ENCODE assay signal across 15 cellular contexts in genomic region chr7:151274936-151275812, GRCh38. TPM values are rescaled to one million over a fixed set of nuclear protein-coding genes. Genes with fewer than 3 reads are reported as not detected.
DNase-seq lines count a peak whose midpoint lies in the region; ATAC-seq and TF ChIP-seq lines count a peak whose summit lies in the region.
"Had no signal": no experiment of that assay in that cellular context is flagged by ENCODE, and none has a peak within 500 bp of the region (broad histone marks: within the 10 kb centered on the region; RNA-seq: fewer than 3 reads in every experiment).

No MANE protein-coding gene starts in this region.

- DNase-seq in CD4-positive, CD25-positive, alpha-beta regulatory T cell = no peak
- DNase-seq in H9 = no peak
- no peak for DNase-seq in naive thymus-derived CD8-positive, alpha-beta T cell
- no peak for DNase-seq in NCI-H1417 (lab: John Stamatoyannopoulos, UW)
- no peak for DNase-seq in NCI-H774 (lab: John Stamatoyannopoulos, UW)
- DNase-seq: activated naive CD4-positive, alpha-beta T cell treated with Interleukin-2 at 50 U/mL for 16 hours; central memory CD4-positive, alpha-beta T cell; DMS79 treated with DMSO at 0.1 percent for 48 hours; occipital lobe; SHP77 treated with DMSO at 0.1 percent for 48 hours; stomach had no signal

- H3K18ac ChIP-seq in H9 (ENCODE audit: insufficient read length, low read depth, low read length) = no peak overlapping the region

- no peak overlapping the region for H2AK5ac ChIP-seq in H9 (ENCODE audit: insufficient read length, low read length)

- TF ChIP-seq CTCF in H9 (conservative IDR thresholded peaks at IDR 0.05) (no peak), brain (conservative IDR thresholded peaks at IDR 0.05) (no peak)

- H3K79me2 ChIP-seq in H9 (ENCODE audit: insufficient read depth, low read length) = no peaks in the 10 kb centered on the region

- H2BK12ac ChIP-seq in H9 (ENCODE audit: insufficient read length, low read depth, low read length) = no peak overlapping the region

- no peak overlapping the region for H3K9ac ChIP-seq in H9 (ENCODE audit: extremely low read depth, insufficient read length, low read length)

- H3K23ac ChIP-seq in H9 (ENCODE audit: insufficient read length, low read depth, low read length) = no peak overlapping the region

- H4K8ac ChIP-seq in H9 (replicated peaks; ENCODE audit: insufficient read length, low read depth, low read length) = no peak overlapping the region

- no peaks in the 10 kb centered on the region for H3K27me3 ChIP-seq in CD4-positive, CD25-positive, alpha-beta regulatory T cell (ENCODE audit: control insufficient read depth, insufficient read depth, low read length)
- no peaks in the 10 kb centered on the region; the same call in 1 of the 2 replicates for H3K27me3 ChIP-seq in H9 (ENCODE audit: insufficient read depth, low read length)

- no peak overlapping the region for H2BK120ac ChIP-seq in H9 (ENCODE audit: low read depth, low read length, poor library complexity, severe bottlenecking)

- H3K27ac Mint-ChIP-seq in CD4-positive, CD25-positive, alpha-beta regulatory T cell = no peak overlapping the region
- H3K27ac Mint-ChIP-seq in H9 (no peak overlapping the region), brain (peak overlapping the region; percentile 18 to 95 (median 83))
- peak overlapping the region in 8 of 10 donors; percentile 7 to 88 (median 78) for H3K27ac Mint-ChIP-seq in naive thymus-derived CD8-positive, alpha-beta T cell

- H2BK5ac ChIP-seq in H9 (ENCODE audit: insufficient read length, low read length) = no peak overlapping the region

- no peak overlapping the region for H2AFZ ChIP-seq in H9 (ENCODE audit: low read length)

- no peaks in the 10 kb centered on the region for H4K20me1 ChIP-seq in H9 (ENCODE audit: control insufficient read depth, insufficient read depth, insufficient read length)

- no peak overlapping the region for H3K14ac ChIP-seq in H9 (ENCODE audit: insufficient read depth, low read length)

- H3K23me2 ChIP-seq in H9 (ENCODE audit: insufficient read length, low read depth, low read length, poor library complexity, severe bottlenecking) = no peaks in the 10 kb centered on the region

- no peaks in the 10 kb centered on the region for H3K36me3 ChIP-seq in CD4-positive, CD25-positive, alpha-beta regulatory T cell (ENCODE audit: control insufficient read depth, insufficient read depth, low read length)
- H3K36me3 ChIP-seq: HAP-1, stomach had no signal

- POLR2A ChIA-PET in naive thymus-derived CD8-positive, alpha-beta T cell (lab: Charles Lee) = interaction anchor here (1.0 kb wide), 1 partner anchor 8 kb away, joined by 3 read pairs; no protein-coding TSS in a partner anchor

- no peak overlapping the region for H4K5ac ChIP-seq in H9 (ENCODE audit: insufficient read length, low read depth, low read length)

- no peak overlapping the region for H2BK20ac ChIP-seq in H9 (ENCODE audit: low read depth, low read length, poor library complexity, severe bottlenecking)

- peaks cover 22% of the 10 kb centered on the region for H3K27me3 Mint-ChIP-seq in CD4-positive, CD25-positive, alpha-beta regulatory T cell
- H3K27me3 Mint-ChIP-seq in H9 (ENCODE audit: low read depth) (peaks cover 63% of the 10 kb centered on the region), brain (peaks cover 2% of the 10 kb centered on the region)
- peaks cover 0 to 7% (median 0%) of the 10 kb centered on the region in 5 donors for H3K27me3 Mint-ChIP-seq in naive thymus-derived CD8-positive, alpha-beta T cell

- H3K79me1 ChIP-seq in H9 (ENCODE audit: insufficient read depth, low read depth, low read length, poor library complexity, severe bottlenecking) = no peaks in the 10 kb centered on the region

- H3K56ac ChIP-seq in H9 (ENCODE audit: insufficient read length, low read depth, low read length) = no peak overlapping the region

- peak overlapping the region; percentile 67 to 83 (median 80) for H3K4me3 Mint-ChIP-seq in CD4-positive, CD25-positive, alpha-beta regulatory T cell
- H3K4me3 Mint-ChIP-seq in H9 (peak overlapping the region; percentile 43 to 71; a peak in 2 of 5 replicates), brain (peak overlapping the region; percentile 68 to 83 (median 78))
- peak overlapping the region; percentile 60 to 87 (median 76) for H3K4me3 Mint-ChIP-seq in naive thymus-derived CD8-positive, alpha-beta T cell

- no peak overlapping the region for H3K4me3 ChIP-seq in CD4-positive, CD25-positive, alpha-beta regulatory T cell (ENCODE audit: low read depth, low read length)
- H3K4me3 ChIP-seq: HAP-1 had no signal

- H3K27ac ChIP-seq in CD4-positive, CD25-positive, alpha-beta regulatory T cell (ENCODE audit: insufficient read depth, low read length, poor library complexity, severe bottlenecking) = no peak overlapping the region
- H3K27ac ChIP-seq in H9 (ENCODE audit: insufficient read length, low read depth, low read length) = no peak overlapping the region

- H4K91ac ChIP-seq in H9 (ENCODE audit: insufficient read length, low read depth, low read length) = no peak overlapping the region

- H3K4me2 ChIP-seq in H9 (ENCODE audit: insufficient read depth, insufficient read length, low read length) = no peak overlapping the region

- no peak for ATAC-seq in CD4-positive, CD25-positive, alpha-beta regulatory T cell (ENCODE audit: low read depth in 2 of 2)
- no peak for ATAC-seq in naive thymus-derived CD8-positive, alpha-beta T cell
- ATAC-seq in HG03139 (IDR thresholded peaks at IDR 0.05; ENCODE audit: unreplicated experiment) (no peak), esophagus mucosa (no peak)

- no peaks in the 10 kb centered on the region for H3K36me3 Mint-ChIP-seq in CD4-positive, CD25-positive, alpha-beta regulatory T cell
- H3K36me3 Mint-ChIP-seq in H9 (ENCODE audit: insufficient read depth in 1 of 3, low read depth in 3 of 3) = no peaks in the 10 kb centered on the region; a peak in 1 of 7 replicates
- peaks cover 5% of the 10 kb centered on the region for H3K36me3 Mint-ChIP-seq in brain
- no peaks in the 10 kb centered on the region for H3K36me3 Mint-ChIP-seq in naive thymus-derived CD8-positive, alpha-beta T cell

- H3K9me3 ChIP-seq in CD4-positive, CD25-positive, alpha-beta regulatory T cell (ENCODE audit: control insufficient read depth in 2 of 2, low read length in 2 of 2) = no peaks in the 10 kb centered on the region
- H3K9me3 ChIP-seq in H9 (ENCODE audit: control insufficient read depth, low read depth, low read length) = no peaks in the 10 kb centered on the region
- H3K9me3 ChIP-seq: HAP-1, stomach had no signal

- H3K4me1 Mint-ChIP-seq in CD4-positive, CD25-positive, alpha-beta regulatory T cell = peaks cover 0 to 32% (median 8%) of the 10 kb centered on the region in 4 donors
- H3K4me1 Mint-ChIP-seq in H9 (peaks cover 6 to 19% of the 10 kb centered on the region in 2 experiments), brain (peaks cover 34% of the 10 kb centered on the region)
- H3K4me1 Mint-ChIP-seq in naive thymus-derived CD8-positive, alpha-beta T cell = peaks cover 35 to 61% (median 52%) of the 10 kb centered on the region in 4 donors

- peaks cover 9% of the 10 kb centered on the region for H3K4me1 ChIP-seq in CD4-positive, CD25-positive, alpha-beta regulatory T cell (ENCODE audit: control insufficient read depth, insufficient read depth, low read length, poor library complexity, severe bottlenecking)
- no peaks in the 10 kb centered on the region for H3K4me1 ChIP-seq in H9 (ENCODE audit: insufficient read depth, low read length)
- H3K4me1 ChIP-seq: HAP-1 had no signal

- no peak overlapping the region for H3K4ac ChIP-seq in H9 (ENCODE audit: low read depth, low read length)

- no peak overlapping the region for H3T11ph ChIP-seq in H9 (ENCODE audit: low read length)

- WGBS in H9 (ENCODE audit: extremely low coverage, insufficient read length, low lambda C conversion rate) = no CpG with 5 or more reads among the region's 17 CpGs

- H3K9me3 Mint-ChIP-seq in CD4-positive, CD25-positive, alpha-beta regulatory T cell = no peaks in the 10 kb centered on the region
- H3K9me3 Mint-ChIP-seq in H9 (no peaks in the 10 kb centered on the region), brain (peaks cover 0 to 4% (median 0%) of the 10 kb centered on the region in 5 experiments)
- H3K9me3 Mint-ChIP-seq in naive thymus-derived CD8-positive, alpha-beta T cell = no peaks in the 10 kb centered on the region

- no peak overlapping the region for H2BK15ac ChIP-seq in H9 (ENCODE audit: low read depth, low read length)

RNA-seq across cellular contexts. Expression of gene SMARCD3, which starts 26.7 kb away (rescaled TPM):
- 4.7 TPM for total RNA-seq in CD4-positive, CD25-positive, alpha-beta regulatory T cell
- polyA plus RNA-seq in CD4-positive, CD25-positive, alpha-beta regulatory T cell = 1 to 10 TPM; 1.5 to 4.4 (median 2.1) TPM
- total RNA-seq in H9 (2021) (4.7 and 5.0 TPM in 2 replicates), esophagus mucosa (6.7 TPM)
- 42.2 TPM for polyA plus RNA-seq in brain (ENCODE audit: insufficient read depth, low read depth, low replicate concordance)
- total RNA-seq in naive thymus-derived CD8-positive, alpha-beta T cell = 10 to 100 TPM in 1 of 2 experiments, 1 to 10 TPM in 1; 9.7 to 11.8 TPM
- polyA plus RNA-seq in naive thymus-derived CD8-positive, alpha-beta T cell = 10 to 100 TPM in 2 of 3 donors, 1 to 10 TPM in 1; 9.8 to 18.6 (median 15.6) TPM

RNA-seq across cellular contexts. Expression of gene CHPF2, which starts 42.9 kb away (rescaled TPM):
- 38.8 TPM for total RNA-seq in CD4-positive, CD25-positive, alpha-beta regulatory T cell
- polyA plus RNA-seq in CD4-positive, CD25-positive, alpha-beta regulatory T cell = 10 to 100 TPM; 18.8 to 24.8 (median 23.0) TPM
- total RNA-seq in H9 (2021) = 25.7 and 28.1 TPM in 2 replicates
- 15.7 TPM for polyA plus RNA-seq in brain (ENCODE audit: insufficient read depth, low read depth, low replicate concordance)
- 10 to 100 TPM; 47.8 to 48.6 TPM for total RNA-seq in naive thymus-derived CD8-positive, alpha-beta T cell
- 10 to 100 TPM; 16.8 to 20.1 (median 17.6) TPM for polyA plus RNA-seq in naive thymus-derived CD8-positive, alpha-beta T cell
- total RNA-seq in esophagus mucosa = 10.9 TPM

RNA-seq across cellular contexts. Expression of gene ABCF2, which starts 48.2 kb away (rescaled TPM):
- 16.3 TPM for total RNA-seq in CD4-positive, CD25-positive, alpha-beta regulatory T cell
- 10 to 100 TPM; 25.9 to 31.4 (median 29.7) TPM for polyA plus RNA-seq in CD4-positive, CD25-positive, alpha-beta regulatory T cell
- total RNA-seq in H9 (2021) (70.1 and 70.5 TPM in 2 replicates), esophagus mucosa (25.7 TPM)
- polyA plus RNA-seq in brain (ENCODE audit: insufficient read depth, low read depth, low replicate concordance) = 38.1 TPM
- 10 to 100 TPM; 30.2 to 34.2 TPM for total RNA-seq in naive thymus-derived CD8-positive, alpha-beta T cell
- 10 to 100 TPM; 23.0 to 40.4 (median 31.6) TPM for polyA plus RNA-seq in naive thymus-derived CD8-positive, alpha-beta T cell

Comparison
In these comparisons a context has a peak if more than half of its experiments do, and no peak if none do; other contexts are left out.
1. H3K27ac Mint-ChIP-seq: peak in brain (5 of 5) and naive thymus-derived CD8-positive, alpha-beta T cell (8 of 10); none in CD4-positive, CD25-positive, alpha-beta regulatory T cell (0 of 3) and H9 (0 of 3).
2. Peak in every context shown above with its lines, with median percentiles within 50 percentile points of each other: H3K4me3 Mint-ChIP-seq.